ENCODE assay signal across 1 cellular context in the genomic region with DNA sequence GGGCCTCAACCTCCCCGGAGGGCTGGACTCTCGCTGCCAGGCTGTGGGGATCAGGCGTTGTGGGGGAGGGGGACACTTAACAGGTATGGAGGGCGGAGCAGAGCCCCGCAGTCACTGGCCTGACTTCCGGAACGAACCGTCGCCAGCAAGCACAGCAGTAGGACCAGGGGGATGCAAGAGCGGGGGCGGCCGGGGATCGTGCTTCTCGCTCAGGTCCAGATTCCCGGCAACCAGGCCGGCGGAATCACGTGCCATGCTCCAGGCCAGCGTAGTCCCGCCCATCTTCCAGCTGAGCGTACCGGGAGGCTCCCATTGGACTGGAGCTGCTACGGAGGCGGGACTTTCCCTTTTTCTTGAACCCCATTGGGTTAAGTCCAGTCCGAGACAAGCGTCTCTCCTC.
TF ChIP-seq lines count a peak whose summit lies in the region.

No MANE protein-coding gene starts in this region.

TF ChIP-seq in GM23338, 12 proteins besides CTCF, POLR2A, EP300 and RAD21 (continued from another document):
- TF ChIP-seq, protein P1, sequence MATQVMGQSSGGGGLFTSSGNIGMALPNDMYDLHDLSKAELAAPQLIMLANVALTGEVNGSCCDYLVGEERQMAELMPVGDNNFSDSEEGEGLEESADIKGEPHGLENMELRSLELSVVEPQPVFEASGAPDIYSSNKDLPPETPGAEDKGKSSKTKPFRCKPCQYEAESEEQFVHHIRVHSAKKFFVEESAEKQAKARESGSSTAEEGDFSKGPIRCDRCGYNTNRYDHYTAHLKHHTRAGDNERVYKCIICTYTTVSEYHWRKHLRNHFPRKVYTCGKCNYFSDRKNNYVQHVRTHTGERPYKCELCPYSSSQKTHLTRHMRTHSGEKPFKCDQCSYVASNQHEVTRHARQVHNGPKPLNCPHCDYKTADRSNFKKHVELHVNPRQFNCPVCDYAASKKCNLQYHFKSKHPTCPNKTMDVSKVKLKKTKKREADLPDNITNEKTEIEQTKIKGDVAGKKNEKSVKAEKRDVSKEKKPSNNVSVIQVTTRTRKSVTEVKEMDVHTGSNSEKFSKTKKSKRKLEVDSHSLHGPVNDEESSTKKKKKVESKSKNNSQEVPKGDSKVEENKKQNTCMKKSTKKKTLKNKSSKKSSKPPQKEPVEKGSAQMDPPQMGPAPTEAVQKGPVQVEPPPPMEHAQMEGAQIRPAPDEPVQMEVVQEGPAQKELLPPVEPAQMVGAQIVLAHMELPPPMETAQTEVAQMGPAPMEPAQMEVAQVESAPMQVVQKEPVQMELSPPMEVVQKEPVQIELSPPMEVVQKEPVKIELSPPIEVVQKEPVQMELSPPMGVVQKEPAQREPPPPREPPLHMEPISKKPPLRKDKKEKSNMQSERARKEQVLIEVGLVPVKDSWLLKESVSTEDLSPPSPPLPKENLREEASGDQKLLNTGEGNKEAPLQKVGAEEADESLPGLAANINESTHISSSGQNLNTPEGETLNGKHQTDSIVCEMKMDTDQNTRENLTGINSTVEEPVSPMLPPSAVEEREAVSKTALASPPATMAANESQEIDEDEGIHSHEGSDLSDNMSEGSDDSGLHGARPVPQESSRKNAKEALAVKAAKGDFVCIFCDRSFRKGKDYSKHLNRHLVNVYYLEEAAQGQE (IDR thresholded peaks at IDR 0.05; ENCODE audit: unreplicated experiment): no peak
- TF ChIP-seq STAT1 (IDR thresholded peaks at IDR 0.05; ENCODE audit: unreplicated experiment): no peak
- no peak for TF ChIP-seq ZNF331 (CRISPR knock-in tag; IDR thresholded peaks at IDR 0.05; ENCODE audit: low read depth)
- TF ChIP-seq, protein P2, sequence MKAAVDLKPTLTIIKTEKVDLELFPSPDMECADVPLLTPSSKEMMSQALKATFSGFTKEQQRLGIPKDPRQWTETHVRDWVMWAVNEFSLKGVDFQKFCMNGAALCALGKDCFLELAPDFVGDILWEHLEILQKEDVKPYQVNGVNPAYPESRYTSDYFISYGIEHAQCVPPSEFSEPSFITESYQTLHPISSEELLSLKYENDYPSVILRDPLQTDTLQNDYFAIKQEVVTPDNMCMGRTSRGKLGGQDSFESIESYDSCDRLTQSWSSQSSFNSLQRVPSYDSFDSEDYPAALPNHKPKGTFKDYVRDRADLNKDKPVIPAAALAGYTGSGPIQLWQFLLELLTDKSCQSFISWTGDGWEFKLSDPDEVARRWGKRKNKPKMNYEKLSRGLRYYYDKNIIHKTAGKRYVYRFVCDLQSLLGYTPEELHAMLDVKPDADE (IDR thresholded peaks at IDR 0.05): no peak
- no peak for TF ChIP-seq CREB1 (CRISPR knock-in tag; IDR thresholded peaks at IDR 0.05; ENCODE audit: low read depth)
- TF ChIP-seq ZNF114 (CRISPR knock-in tag; IDR thresholded peaks at IDR 0.05): no peak
- no peak for TF ChIP-seq JUNB (IDR thresholded peaks at IDR 0.05; ENCODE audit: unreplicated experiment)
- TF ChIP-seq EZH2phosphoT487 (IDR thresholded peaks at IDR 0.05; ENCODE audit: unreplicated experiment): no peak
